In genomic region chr9:95065224-95065623, GRCh38 we compare ENCODE assay signal across 14 cellular contexts.
DNase-seq lines count a peak whose midpoint lies in the region; ATAC-seq, FAIRE-seq and TF ChIP-seq lines count a peak whose summit lies in the region.
"Had no signal": no experiment of that assay in that cellular context is flagged by ENCODE, and none has a peak within 500 bp of the region (broad histone marks: within the 10 kb centered on the region; RNA-seq: fewer than 3 reads in every experiment).

No MANE protein-coding gene starts in this region.

- H3K4me3 Mint-ChIP-seq in HFFc6, result no peak overlapping the region
- H3K4me3 Mint-ChIP-seq in activated naive CD8-positive, alpha-beta T cell treated with anti-CD3 and anti-CD28 coated beads for 36 hours, result no peak overlapping the region
- H3K4me3 Mint-ChIP-seq: IgD-negative memory B cell; naive thymus-derived CD4-positive, alpha-beta T cell; WTC11 had no signal

- H3K4me1 Mint-ChIP-seq in HFFc6 (ENCODE audit: low read depth), result peaks cover 67% of the 10 kb centered on the region
- H3K4me1 Mint-ChIP-seq in activated naive CD8-positive, alpha-beta T cell treated with anti-CD3 and anti-CD28 coated beads for 36 hours, result no peaks in the 10 kb centered on the region
- H3K4me1 Mint-ChIP-seq: IgD-negative memory B cell had no signal

- 0 out of 2 replicates have a peak overlapping the region, but pooled peaks have one; percentile 42 for H3K27ac Mint-ChIP-seq in HFFc6
- no peak overlapping the region for H3K27ac Mint-ChIP-seq in activated naive CD8-positive, alpha-beta T cell treated with anti-CD3 and anti-CD28 coated beads for 36 hours
- H3K27ac Mint-ChIP-seq: IgD-negative memory B cell; naive thymus-derived CD4-positive, alpha-beta T cell; WTC11 had no signal

- FAIRE-seq in HepG2 (lab: Jason Lieb, UNC), result no peak

- H3K27ac ChIP-seq in epithelial cell of prostate (peak overlapping the region; percentile 71), HepG2 (ENCODE audit: extremely low read length, insufficient read depth, low read length) (peak overlapping the region; percentile 91), skin epidermis (peak overlapping the region in 13 of 21 experiments; percentile 24 to 77 (median 62))

- whole genome bisulfite sequencing in HepG2 (ENCODE audit: low lambda C conversion rate), result 93% methylated on average over 4 of the region's 11 CpGs

- peaks cover 54% of the 10 kb centered on the region for H3K36me3 Mint-ChIP-seq in HFFc6 (ENCODE audit: low read depth)
- peaks cover 6% of the 10 kb centered on the region for H3K36me3 Mint-ChIP-seq in activated naive CD8-positive, alpha-beta T cell treated with anti-CD3 and anti-CD28 coated beads for 36 hours
- H3K36me3 Mint-ChIP-seq: WTC11 had no signal

- no peak overlapping the region for H3K4me3 ChIP-seq in HepG2 (replicated peaks in 1 of 3; ENCODE audit: insufficient read depth in 1 of 3, low read depth in 2 of 3, low read length in 3 of 3)
- no peak overlapping the region for H3K4me3 ChIP-seq in skin epidermis

- intact Hi-C loops in HepG2 (cut with micrococcal nuclease; ENCODE audit: unreplicated experiment), result loop anchor here (2.0 kb wide), 1 partner anchor 34 kb away; no protein-coding TSS in a partner anchor

- no peak for TF ChIP-seq RAD21 in HepG2 (CRISPR knock-in tag; IDR thresholded peaks at IDR 0.05)

- TF ChIP-seq CTCF in HFFc6 (IDR thresholded peaks at IDR 0.05) (no peak), HepG2 (CRISPR knock-in tag; IDR thresholded peaks at IDR 0.05) (no peak)

- H3K79me2 ChIP-seq in HepG2 (ENCODE audit: insufficient read depth, low read length), result peaks cover 88% of the 10 kb centered on the region

- H3K9me3 ChIP-seq in HepG2 (ENCODE audit: low read length), result no peaks in the 10 kb centered on the region

- no peak for TF ChIP-seq EP300 in HepG2 (IDR thresholded peaks at IDR 0.05; ENCODE audit: low read depth in 2 of 2, low read length in 2 of 2)
- TF ChIP-seq EP300 in HepG2 (CRISPR knock-in tag; IDR thresholded peaks at IDR 0.05; ENCODE audit: borderline replicate concordance), result no peak

- TF ChIP-seq POLR2A in HepG2 (IDR thresholded peaks at IDR 0.05; ENCODE audit: insufficient read depth in 1 of 2, low read depth in 2 of 2, low read length in 2 of 2), result no peak

- H3K27me3 ChIP-seq in HepG2 (ENCODE audit: control insufficient read depth in 1 of 2, insufficient read depth in 2 of 2, low read length in 2 of 2), result no peaks in the 10 kb centered on the region

- POLR2A ChIA-PET in HepG2 (lab: Yijun Ruan, JAX), result interaction anchor here (1.0 to 4.8 kb wide), 7 partner anchors 14 to 396 kb away, joined by 3 to 52 read pairs (median 13); no protein-coding TSS in a partner anchor

- in situ Hi-C loops in HepG2 (cut with HindIII; ENCODE audit: extremely low pct_ligation_motif_present, low pct_unique_long_range_greater_than_20kb), result no loop called here
- in situ Hi-C loops in ACHN (cut with HindIII; ENCODE audit: low pct_ligation_motif_present, low pct_unique_long_range_greater_than_20kb, low sequenced_read_pairs), result no loop called here

- H3K36me3 ChIP-seq in HepG2 (replicated peaks in 1 of 2; ENCODE audit: control insufficient read depth in 1 of 2, insufficient read depth in 2 of 2, low read length in 2 of 2), result peaks cover 27 to 70% of the 10 kb centered on the region in 2 experiments

- BruUV-seq in HepG2 (replicated peaks; lab: Mats Ljungman, UMichigan), result no TSS peak

- peak overlapping the region; percentile 54 for H3K4me2 ChIP-seq in HepG2 (ENCODE audit: low read depth, low read length)

- H3K27me3 Mint-ChIP-seq in HFFc6 (ENCODE audit: insufficient read depth), result peaks cover 5% of the 10 kb centered on the region
- no peaks in the 10 kb centered on the region for H3K27me3 Mint-ChIP-seq in activated naive CD8-positive, alpha-beta T cell treated with anti-CD3 and anti-CD28 coated beads for 36 hours
- H3K27me3 Mint-ChIP-seq: IgD-negative memory B cell; naive thymus-derived CD4-positive, alpha-beta T cell had no signal

- H3K9ac ChIP-seq in HepG2 (ENCODE audit: insufficient read depth, low read depth, low read length), result peak overlapping the region; percentile 69

- H3K9me3 Mint-ChIP-seq in HFFc6, result no peaks in the 10 kb centered on the region
- no peaks in the 10 kb centered on the region for H3K9me3 Mint-ChIP-seq in activated naive CD8-positive, alpha-beta T cell treated with anti-CD3 and anti-CD28 coated beads for 36 hours
- H3K9me3 Mint-ChIP-seq: IgD-negative memory B cell; naive thymus-derived CD4-positive, alpha-beta T cell; WTC11 had no signal

- no peak overlapping the region for H2AFZ ChIP-seq in HepG2 (ENCODE audit: low read length)

- peaks cover 93% of the 10 kb centered on the region for H3K4me1 ChIP-seq in HepG2 (ENCODE audit: insufficient read depth, low read length)

- no peak for ATAC-seq in HepG2
- no peak for ATAC-seq in GM18502 (IDR thresholded peaks at IDR 0.05; ENCODE audit: poor library complexity, unreplicated experiment)
- ATAC-seq: naive thymus-derived CD4-positive, alpha-beta T cell; WTC11 had no signal

- CTCF ChIA-PET in HepG2 (lab: Yijun Ruan, JAX; ENCODE audit: low intra/inter-chr PET ratio, low total read pairs), result no interaction called here

- H4K20me1 ChIP-seq in HepG2 (ENCODE audit: insufficient read depth, low read length), result peaks cover 19% of the 10 kb centered on the region

- no peak for DNase-seq in HFFc6
- no peak for DNase-seq in epithelial cell of prostate (ENCODE audit: low read depth, low spot score)
- DNase-seq in HepG2 (ENCODE audit: low spot score), result no peak
- DNase-seq in iPS-NIHi7 (ENCODE audit: extremely low spot score), result no peak
- no peak for DNase-seq in ACHN
- DNase-seq in activated naive CD8-positive, alpha-beta T cell treated with anti-CD3 and anti-CD28 coated beads for 36 hours, result no peak
- DNase-seq: activated T-cell treated with anti-CD3 and anti-CD28 coated beads for 4 hours; naive thymus-derived CD4-positive, alpha-beta T cell; NCI-H1694; stimulated activated CD4-positive, alpha-beta T cell treated with anti-CD3 and anti-CD28 coated beads, Interleukin-12 subunit alpha, Interleukin-12 subunit beta, amount 100 ng/mL, for 4 hours had no signal

TF ChIP-seq in HepG2, 621 proteins besides CTCF, POLR2A, EP300 and RAD21:
- TF ChIP-seq NFIB (CRISPR knock-in tag; IDR thresholded peaks at IDR 0.05; ENCODE audit: borderline replicate concordance), result 0 out of 2 replicates have a peak, but pooled peaks have one; percentile 47
- peak; percentile 26; the same call in 1 of the 2 replicates for TF ChIP-seq RXRA (CRISPR knock-in tag; IDR thresholded peaks at IDR 0.05)
- peak; percentile 77 for TF ChIP-seq AGO2 (optimal IDR thresholded peaks at IDR 0.05; ENCODE audit: low read depth, low read length)
- no peak for TF ChIP-seq PAX8 (CRISPR knock-in tag; IDR thresholded peaks at IDR 0.05; ENCODE audit: borderline replicate concordance)
